ENCODE assay signal across 35 cellular contexts in the genomic region with DNA sequence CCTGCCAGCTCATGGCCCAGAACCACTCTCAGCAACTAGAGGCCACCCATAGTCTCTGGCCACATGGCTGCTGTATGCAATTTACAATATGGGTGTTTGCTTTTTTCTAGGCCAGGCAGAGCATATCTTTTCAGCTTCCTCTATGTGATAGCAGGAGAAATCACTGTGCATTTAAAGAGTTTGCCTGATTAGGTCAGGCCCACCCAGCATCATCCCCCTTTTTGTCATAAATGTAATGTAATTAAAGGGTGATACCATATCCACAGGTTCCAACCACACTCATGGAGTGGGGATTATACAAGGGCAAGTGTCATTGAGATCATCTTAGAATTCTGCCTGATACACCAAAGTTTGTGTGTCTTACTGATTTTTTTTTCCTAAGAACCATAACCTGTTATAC.
"Had no signal": no experiment of that assay in that cellular context is flagged by ENCODE, and none has a peak within 500 bp of the region (broad histone marks: within the 10 kb centered on the region; RNA-seq: fewer than 3 reads in every experiment).

No MANE protein-coding gene starts in this region.

- DNase-seq: Karpas-422, Kasumi-1, MG63, MM.1S, MV-4-11, NCI-H1048, NCI-H1092, NCI-H1092 treated with DMSO at 0.1 percent for 48 hours, NCI-H1105, NCI-H1105 treated with DMSO at 0.1 percent for 48 hours, NCI-H1417, NCI-H1417 treated with DMSO at 0.1 percent for 48 hours, NCI-H1436, NCI-H1436 treated with DMSO at 0.1 percent for 48 hours, NCI-H146, NCI-H1694, NCI-H1694 treated with DMSO at 0.1 percent for 48 hours, NCI-H187, NCI-H187 treated with DMSO at 0.1 percent for 48 hours, NCI-H1930, NCI-H2029, NCI-H2029 treated with DMSO at 0.1 percent for 48 hours, NCI-H2081 treated with DMSO at 0.1 percent for 48 hours, NCI-H2107, NCI-H2171, NCI-H2171 treated with DMSO at 0.1 percent for 48 hours, NCI-H2227 treated with DMSO at 0.1 percent for 48 hours, NCI-H226, NCI-H345, NCI-H446 treated with DMSO at 0.1 percent for 48 hours, NCI-H510A, NCI-H510A treated with DMSO at 0.1 percent for 48 hours, NCI-H524, NCI-H524 treated with DMSO at 0.1 percent for 48 hours, NCI-H526 had no signal

- H3K4me3 ChIP-seq: MG63 had no signal

- H3K9me3 ChIP-seq: MG63 had no signal

- H3K27me3 ChIP-seq: MG63 had no signal

- H3K36me3 ChIP-seq: MG63 had no signal
